Comparison of ENCODE assay signal across 8 cellular contexts in the genomic region with DNA sequence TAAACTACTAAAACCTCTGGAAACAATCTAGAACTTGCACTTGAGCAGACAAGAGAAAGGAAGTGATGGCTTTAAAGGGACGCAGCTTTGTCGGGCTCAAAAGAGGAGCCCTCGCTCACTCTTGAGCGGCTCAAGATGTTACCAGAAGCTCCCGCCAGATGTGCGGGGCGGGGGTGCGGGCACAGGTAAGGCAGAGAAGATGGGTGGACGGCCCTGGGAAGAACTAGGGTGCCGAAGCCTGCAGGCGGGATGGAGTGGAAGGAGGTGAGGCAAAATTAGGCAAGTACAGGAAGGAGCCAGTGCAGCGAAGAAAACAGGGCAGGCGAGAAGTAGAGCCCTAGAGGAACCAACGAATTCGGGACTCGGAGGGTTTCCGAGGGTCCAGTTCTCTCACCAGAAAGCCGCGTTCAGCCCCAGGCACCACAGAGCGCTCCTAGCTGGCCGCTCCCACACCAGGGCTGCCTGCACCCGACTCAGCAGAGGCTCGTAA. TPM values are rescaled to one million over a fixed set of nuclear protein-coding genes. Genes with fewer than 3 reads are reported as not detected.
DNase-seq lines count a peak whose midpoint lies in the region; ATAC-seq and TF ChIP-seq lines count a peak whose summit lies in the region.

No MANE protein-coding gene starts in this region.

- ATAC-seq in HG03196 (IDR thresholded peaks at IDR 0.05; ENCODE audit: unreplicated experiment), result peak; percentile 31
- ATAC-seq in WTC11, result peak; percentile 50

- peaks cover 17% of the 10 kb centered on the region for H3K4me1 Mint-ChIP-seq in WTC11

- H3K4me3 Mint-ChIP-seq in WTC11, result peak overlapping the region; percentile 100

- peak; percentile 4 for DNase-seq in stimulated activated CD4-positive, alpha-beta T cell treated with anti-CD3 and anti-CD28 coated beads, Interleukin-12 subunit alpha, Interleukin-12 subunit beta, amount 100 ng/mL, for 4 hours
- DNase-seq in stimulated activated CD4-positive, alpha-beta T cell treated with anti-CD3 and anti-CD28 coated beads, Interleukin-15, amount 100 ng/mL, for 24 hours, result no peak
- DNase-seq in WTC11 (ENCODE audit: low spot score) (no peak), fibroblast of the aortic adventitia (ENCODE audit: low read depth) (no peak), NCI-H2081 treated with DMSO at 0.1 percent for 48 hours (lab: John Stamatoyannopoulos, UW) (no peak), dedifferentiated amniotic fluid mesenchymal stem cell (ENCODE audit: extremely low spot score) (no peak)

- no peaks in the 10 kb centered on the region for H3K9me3 Mint-ChIP-seq in WTC11

- H3K27ac Mint-ChIP-seq in WTC11, result peak overlapping the region; percentile 97

- TF ChIP-seq CTCF in WTC11 (IDR thresholded peaks at IDR 0.05) (no peak), fibroblast of the aortic adventitia (IDR thresholded peaks at IDR 0.05; ENCODE audit: insufficient read depth, low read length) (no peak), parathyroid adenoma (IDR thresholded peaks at IDR 0.05) (no peak)

- H3K27ac ChIP-seq in parathyroid adenoma, result peak overlapping the region; percentile 81

- POLR2A ChIA-PET in WTC11 (lab: Charles Lee), result interaction anchor here (1.0 to 1.9 kb wide), 9 partner anchors 9 to 72 kb away, joined by 3 to 9 read pairs (median 4); a partner anchor contains a TSS

- peak overlapping the region; percentile 55 for H3K9ac ChIP-seq in parathyroid adenoma

- H3K27me3 Mint-ChIP-seq in WTC11 (ENCODE audit: low read depth), result no peaks in the 10 kb centered on the region

- H3K4me3 ChIP-seq in fibroblast of the aortic adventitia (ENCODE audit: low read depth, low read length) (peak overlapping the region; percentile 98), parathyroid adenoma (ENCODE audit: low read depth, low read length) (peak overlapping the region; percentile 98)

- H3K36me3 ChIP-seq in parathyroid adenoma (ENCODE audit: control insufficient read depth, insufficient read depth, low read length), result no peaks in the 10 kb centered on the region

- H3K4me1 ChIP-seq in parathyroid adenoma, result peaks cover 3% of the 10 kb centered on the region

- peaks cover 28% of the 10 kb centered on the region for H3K79me2 ChIP-seq in parathyroid adenoma

- CTCF ChIA-PET in WTC11 (lab: Charles Lee), result interaction anchor here (0.5 to 3.5 kb wide), 23 partner anchors 10 to 389 kb away, joined by 3 to 55 read pairs (median 5); a partner anchor contains a TSS

- peak overlapping the region; percentile 90 for H2AFZ ChIP-seq in parathyroid adenoma

- peak overlapping the region; percentile 97 for H3K4me2 ChIP-seq in parathyroid adenoma (ENCODE audit: low read length)

- H3K36me3 Mint-ChIP-seq in WTC11, result peaks cover 25% of the 10 kb centered on the region

- no peaks in the 10 kb centered on the region for H3K9me3 ChIP-seq in parathyroid adenoma (ENCODE audit: control insufficient read depth, low read length)

- no peaks in the 10 kb centered on the region for H3K27me3 ChIP-seq in parathyroid adenoma (ENCODE audit: control insufficient read depth, insufficient read depth, low read length)

TF ChIP-seq in WTC11, 78 proteins besides CTCF, POLR2A, EP300 and RAD21:
- TF ChIP-seq NR2C2 (CRISPR knock-in tag; IDR thresholded peaks at IDR 0.05) (no peak), ZNF423 (CRISPR knock-in tag; IDR thresholded peaks at IDR 0.05) (no peak), TP53 (CRISPR knock-in tag; IDR thresholded peaks at IDR 0.05) (no peak), NFYB (CRISPR knock-in tag; conservative IDR thresholded peaks at IDR 0.05; ENCODE audit: low read depth) (no peak), ZNF232 (CRISPR knock-in tag; IDR thresholded peaks at IDR 0.05) (peak; percentile 38; the same call in 1 of the 2 replicates)
- TF ChIP-seq, protein P1, sequence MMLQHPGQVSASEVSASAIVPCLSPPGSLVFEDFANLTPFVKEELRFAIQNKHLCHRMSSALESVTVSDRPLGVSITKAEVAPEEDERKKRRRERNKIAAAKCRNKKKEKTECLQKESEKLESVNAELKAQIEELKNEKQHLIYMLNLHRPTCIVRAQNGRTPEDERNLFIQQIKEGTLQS (CRISPR knock-in tag; conservative IDR thresholded peaks at IDR 0.05), result no peak

RNA-seq across cellular contexts. Expression of a gene that starts 0.4 kb away (rescaled TPM):
- total RNA-seq in WTC11 (2021) (39.8 to 43.2 TPM (median 40.4 TPM) in 3 replicates), fibroblast of the aortic adventitia (ENCODE audit: low replicate concordance) (41.1 and 52.6 TPM in 2 replicates)

RNA-seq across cellular contexts. Expression of a gene that starts 0.7 kb away (rescaled TPM):
- total RNA-seq in WTC11 (2021), result 130 to 141 TPM (median 140 TPM) in 3 replicates
- 15.3 and 50.6 TPM in 2 replicates for total RNA-seq in fibroblast of the aortic adventitia (ENCODE audit: low replicate concordance)

RNA-seq across cellular contexts. Expression of a gene that starts 31.2 kb away (rescaled TPM):
- total RNA-seq in WTC11 (2021) (20.1 to 23.3 TPM (median 21.6 TPM) in 3 replicates), fibroblast of the aortic adventitia (ENCODE audit: low replicate concordance) (0.49 and 18.3 TPM in 2 replicates)

RNA-seq across cellular contexts. Expression of a gene that starts 41.8 kb away (rescaled TPM):
- total RNA-seq in WTC11 (2021), result 26.9 to 34.9 TPM (median 30.1 TPM) in 3 replicates
- total RNA-seq in fibroblast of the aortic adventitia (ENCODE audit: low replicate concordance), result 10.5 and 41.8 TPM in 2 replicates

RNA-seq across cellular contexts. Expression of a gene that starts 46.8 kb away (rescaled TPM):
- total RNA-seq in WTC11 (2021) (106 to 131 TPM (median 113 TPM) in 3 replicates), fibroblast of the aortic adventitia (ENCODE audit: low replicate concordance) (11.0 and 19.1 TPM in 2 replicates)
